ENCODE assay signal across 21 cellular contexts in genomic region chr11:64003807-64004589, GRCh38. TPM values are rescaled to one million over a fixed set of nuclear protein-coding genes. Genes with fewer than 3 reads are reported as not detected.
A peak's percentile ranks its signal among the peaks of the same experiment; 100 is the strongest.
DNase-seq lines count a peak whose midpoint lies in the region; ATAC-seq and TF ChIP-seq lines count a peak whose summit lies in the region.
"Had no signal": no experiment of that assay in that cellular context is flagged by ENCODE, and none has a peak within 500 bp of the region (broad histone marks: within the 10 kb centered on the region; RNA-seq: fewer than 3 reads in every experiment).

No MANE protein-coding gene starts in this region.

- H3F3A ChIP-seq in GM23248 (ENCODE audit: insufficient read depth): 0 out of 2 replicates have a peak, but pooled peaks cover 5% of the 10 kb centered on the region

- peaks cover 8% of the 10 kb centered on the region for H3K4me1 ChIP-seq in GM23248 (ENCODE audit: insufficient read depth)
- H3K4me1 ChIP-seq: foreskin keratinocyte had no signal

- 77 to 80% methylated on average over 22 to 23 of the region's 23 CpGs for WGBS in GM23248 (ENCODE audit: low coverage in 1 of 2, low lambda C conversion rate in 2 of 2, missing lambda C conversion rate in 2 of 2), 2 experiments

- no peaks in the 10 kb centered on the region for H4K20me1 ChIP-seq in GM23248 (ENCODE audit: insufficient read depth)

- H3K9me3 Mint-ChIP-seq in T-helper 2 cell treated with Interferon-gamma antibody and Interleukin-4, amounts not matched to agents 5 μg/mL and 100 μg/mL, for 36 hours: no peaks in the 10 kb centered on the region
- H3K9me3 Mint-ChIP-seq: activated naive CD8-positive, alpha-beta T cell treated with anti-CD3 and anti-CD28 coated beads, Interleukin-2, amount 50 U/mL, for 24 hours; natural killer cell treated with Interleukin-12 subunit alpha and Interleukin-12 subunit beta and Interleukin-15 and Interleukin-18, amount 100 ng/mL, for 72 hours had no signal

- H3K36me3 ChIP-seq in GM23248 (ENCODE audit: low read depth): no peaks in the 10 kb centered on the region

- peak overlapping the region; percentile 61 for H3K27ac ChIP-seq in 22Rv1
- no peak overlapping the region for H3K27ac ChIP-seq in GM23248
- H3K27ac ChIP-seq: foreskin keratinocyte had no signal

- H3K4me3 ChIP-seq in GM23248: no peak overlapping the region

- H3K9me3 ChIP-seq in GM23248 (ENCODE audit: low read depth): no peaks in the 10 kb centered on the region

- H3K9ac ChIP-seq in GM23248: no peak overlapping the region

- no peak overlapping the region for H3K27ac Mint-ChIP-seq in T-helper 2 cell treated with Interferon-gamma antibody and Interleukin-4, amounts not matched to agents 5 μg/mL and 100 μg/mL, for 36 hours
- H3K27ac Mint-ChIP-seq: activated naive CD8-positive, alpha-beta T cell treated with anti-CD3 and anti-CD28 coated beads, Interleukin-2, amount 50 U/mL, for 24 hours; T-helper 17 cell had no signal

- peaks cover 25% of the 10 kb centered on the region for H3K27me3 Mint-ChIP-seq in T-helper 2 cell treated with Interferon-gamma antibody and Interleukin-4, amounts not matched to agents 5 μg/mL and 100 μg/mL, for 36 hours (ENCODE audit: low read depth)

- no peaks in the 10 kb centered on the region for H3K79me2 ChIP-seq in GM23248 (ENCODE audit: insufficient read depth)

- no peak overlapping the region for H3K4me2 ChIP-seq in GM23248 (ENCODE audit: unreplicated experiment)

- no peaks in the 10 kb centered on the region for H3K9me2 ChIP-seq in GM23248 (ENCODE audit: insufficient read depth)

- H3K36me3 Mint-ChIP-seq in T-helper 2 cell treated with Interferon-gamma antibody and Interleukin-4, amounts not matched to agents 5 μg/mL and 100 μg/mL, for 36 hours (ENCODE audit: low read depth): peaks cover 2% of the 10 kb centered on the region
- H3K36me3 Mint-ChIP-seq: natural killer cell treated with Interleukin-12 subunit alpha and Interleukin-12 subunit beta and Interleukin-15 and Interleukin-18, amount 100 ng/mL, for 72 hours had no signal

- TF ChIP-seq CTCF in 22Rv1 (IDR thresholded peaks at IDR 0.05): no peak

- no peak overlapping the region for H3K4me3 Mint-ChIP-seq in T-helper 2 cell treated with Interferon-gamma antibody and Interleukin-4, amounts not matched to agents 5 μg/mL and 100 μg/mL, for 36 hours
- H3K4me3 Mint-ChIP-seq: activated naive CD8-positive, alpha-beta T cell treated with anti-CD3 and anti-CD28 coated beads, Interleukin-2, amount 50 U/mL, for 24 hours; natural killer cell treated with Interleukin-12 subunit alpha and Interleukin-12 subunit beta and Interleukin-15 and Interleukin-18, amount 100 ng/mL, for 72 hours; T-helper 17 cell had no signal

- no peaks in the 10 kb centered on the region for H3K27me3 ChIP-seq in GM23248 (replicated peaks; ENCODE audit: insufficient read depth)

- no peak overlapping the region for H2AFZ ChIP-seq in GM23248

- ATAC-seq in GM19023 (IDR thresholded peaks at IDR 0.05; ENCODE audit: unreplicated experiment): no peak
- ATAC-seq in GM19452 (IDR thresholded peaks at IDR 0.05; ENCODE audit: unreplicated experiment): no peak
- ATAC-seq: activated naive CD8-positive, alpha-beta T cell treated with anti-CD3 and anti-CD28 coated beads, Interleukin-2, amount 50 U/mL, for 24 hours; foreskin keratinocyte; left ventricle myocardium superior; natural killer cell treated with Interleukin-12 subunit alpha and Interleukin-12 subunit beta and Interleukin-15 and Interleukin-18, amount 100 ng/mL, for 72 hours; T-helper 17 cell had no signal

- in situ Hi-C loops in GM23248 (cut with MboI): loop anchor here (10.0 kb wide), 1 partner anchor 141 kb away; no protein-coding TSS in a partner anchor

- peaks cover 9% of the 10 kb centered on the region for H3K4me1 Mint-ChIP-seq in T-helper 2 cell treated with Interferon-gamma antibody and Interleukin-4, amounts not matched to agents 5 μg/mL and 100 μg/mL, for 36 hours (ENCODE audit: low read depth)

- peak; percentile 15 for DNase-seq in GM23248
- peak; percentile 74 for DNase-seq in astrocyte of the hippocampus (ENCODE audit: low read depth, low spot score)
- DNase-seq in fibroblast of gingiva (ENCODE audit: low read depth): peak; percentile 42
- DNase-seq in DMS114 treated with DMSO at 0.1 percent for 48 hours (lab: John Stamatoyannopoulos, UW; ENCODE audit: unreplicated experiment): no peak
- no peak for DNase-seq in T-helper 2 cell treated with Interferon-gamma antibody and Interleukin-4, amounts not matched to agents 5 μg/mL and 100 μg/mL, for 36 hours (ENCODE audit: low spot score)
- DNase-seq: activated effector memory CD4-positive, alpha-beta T cell treated with anti-CD3 and anti-CD28 coated beads, Interleukin-2, amount 50 U/mL, for 16 hours; activated naive CD8-positive, alpha-beta T cell treated with anti-CD3 and anti-CD28 coated beads, Interleukin-2, amount 50 U/mL, for 24 hours; DMS153; foreskin keratinocyte; left ventricle myocardium superior; NCI-H1105; NCI-H2029; NK-92 treated with Interleukin-12 subunit alpha and Interleukin-12 subunit beta, amount 100 ng/mL, for 24 hours; T-helper 17 cell had no signal

RNA-seq across cellular contexts. Expression of gene OTUB1, which starts 17.8 kb away (rescaled TPM):
- total RNA-seq in GM23248 (2014; rRNA removed; shearing (Covaris generic)): 35.5 and 48.3 TPM in 2 replicates
- 123 and 130 TPM in 2 replicates for polyA plus RNA-seq in GM23248 (2016; fragmentation: Nextera tagmentation; extraction: Ambion mirVana)

RNA-seq across cellular contexts. Expression of gene COX8A, which starts 29.6 kb away (rescaled TPM):
- 358 and 388 TPM in 2 replicates for total RNA-seq in GM23248 (2014; rRNA removed; shearing (Covaris generic))
- 397 and 417 TPM in 2 replicates for polyA plus RNA-seq in GM23248 (2016; fragmentation: Nextera tagmentation; extraction: Ambion mirVana)

RNA-seq across cellular contexts. Expression of gene FLRT1, which starts 31.7 kb away (rescaled TPM):
- total RNA-seq in GM23248 (2014; rRNA removed; shearing (Covaris generic)): 0.22 TPM in 1 of 2 replicates, not detected in the other
- 0.09 TPM in 1 of 2 replicates, not detected in the other for polyA plus RNA-seq in GM23248 (2016; fragmentation: Nextera tagmentation; extraction: Ambion mirVana)
- total RNA-seq: foreskin keratinocyte; LHCN-M2; natural killer cell treated with Interleukin-12 subunit alpha and Interleukin-12 subunit beta and Interleukin-15 and Interleukin-18, amount 100 ng/mL, for 72 hours; SK-MEL-5; T-helper 17 cell had no signal
- polyA plus RNA-seq: CD14-positive monocyte, foreskin keratinocyte had no signal

Comparison
In these comparisons a context has a peak if more than half of its experiments do, and no peak if none do; other contexts are left out.
1. DNase-seq: peak in GM23248 (single experiment), astrocyte of the hippocampus (single experiment) and fibroblast of gingiva (single experiment); none in DMS114 treated with DMSO at 0.1 percent for 48 hours (single experiment) and T-helper 2 cell treated with Interferon-gamma antibody and Interleukin-4, amounts not matched to agents 5 μg/mL and 100 μg/mL, for 36 hours (single experiment).